21 cellular contexts compared by ENCODE assay signal in the genomic region with DNA sequence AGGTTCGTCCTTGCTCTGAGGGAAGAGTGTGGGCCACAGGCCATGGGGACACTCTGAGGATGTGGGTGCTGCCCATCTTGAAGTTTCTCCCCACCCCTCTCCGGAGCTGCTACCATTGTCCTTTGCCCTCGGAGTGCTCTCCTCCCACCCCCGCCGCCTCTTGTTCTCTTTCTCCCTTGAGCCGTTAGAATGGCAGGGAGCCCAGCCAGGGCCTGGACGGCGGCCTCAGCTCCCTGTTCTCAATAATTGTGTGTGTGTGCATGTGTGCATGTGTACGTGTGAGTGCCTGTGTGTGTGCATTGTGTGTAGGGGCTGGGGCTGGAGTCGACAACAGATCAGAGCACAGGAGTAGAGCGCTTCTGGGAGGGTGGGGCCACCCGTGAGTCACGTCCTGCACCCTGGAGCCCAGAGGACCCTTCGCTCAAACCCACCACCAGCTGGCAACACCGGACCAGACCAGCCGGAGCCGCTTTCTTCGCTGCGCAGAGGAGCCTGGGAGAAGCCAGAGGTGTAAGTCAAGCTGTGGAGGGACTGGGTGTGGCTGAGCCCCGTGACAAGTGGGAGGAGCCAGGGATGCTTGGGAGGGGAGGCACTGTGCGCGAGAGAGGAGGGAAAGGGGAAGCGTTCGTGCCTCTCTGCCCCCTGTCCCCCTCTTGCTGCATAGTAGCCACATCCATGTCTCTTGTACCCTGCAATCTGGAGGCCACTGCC. TPM values are rescaled to one million over a fixed set of nuclear protein-coding genes. Genes with fewer than 3 reads are reported as not detected.
"Had no signal": no experiment of that assay in that cellular context is flagged by ENCODE, and none has a peak within 500 bp of the region (broad histone marks: within the 10 kb centered on the region; RNA-seq: fewer than 3 reads in every experiment).

No MANE protein-coding gene starts in this region.

- H3K27ac ChIP-seq: colonic mucosa, epithelial cell of prostate, hepatocyte, skin epidermis, tibial artery had no signal

- H3K36me3 ChIP-seq: colonic mucosa, tibial artery had no signal

- DNase-seq: activated CD4-positive, alpha-beta T cell treated with anti-CD3 and anti-CD28 coated beads, Interleukin-2, amount 10 ng/mL, durations not matched to agents 24 days and 14 days; activated CD8-positive, alpha-beta memory T cell treated with anti-CD3 and anti-CD28 coated beads, Interleukin-2, amount 50 U/mL, for 4 hours; activated naive CD4-positive, alpha-beta T cell treated with anti-CD3 and anti-CD28 coated beads for 36 hours; activated T-cell treated with anti-CD3 and anti-CD28 coated beads, Interleukin-2, amount 50 U/mL, for 4 hours; central memory CD4-positive, alpha-beta T cell; colonic mucosa; endodermal cell; foreskin fibroblast; kidney; stimulated activated naive CD8-positive, alpha-beta T cell treated with anti-CD3 and anti-CD28 coated beads, Interleukin-15, Interleukin-2, amounts not matched to agents 100 U/mL and 50 U/mL, for 24 hours; T-helper 9 cell had no signal

- H3K4me1 Mint-ChIP-seq: activated CD4-positive, alpha-beta T cell treated with anti-CD3 and anti-CD28 coated beads, Interleukin-2, amount 10 ng/mL, durations not matched to agents 24 days and 14 days had no signal

- H3K4me3 Mint-ChIP-seq: activated CD4-positive, alpha-beta T cell treated with anti-CD3 and anti-CD28 coated beads, Interleukin-2, amount 10 ng/mL, durations not matched to agents 24 days and 14 days; activated naive CD4-positive, alpha-beta T cell treated with anti-CD3 and anti-CD28 coated beads for 36 hours; activated T-cell treated with anti-CD3 and anti-CD28 coated beads, Interleukin-2, amount 50 U/mL, for 4 hours; brain; endodermal cell had no signal

- H3K4me3 ChIP-seq: colonic mucosa, hepatocyte, skin epidermis, tibial artery had no signal

- H3K9me3 Mint-ChIP-seq: activated CD4-positive, alpha-beta T cell treated with anti-CD3 and anti-CD28 coated beads, Interleukin-2, amount 10 ng/mL, durations not matched to agents 24 days and 14 days; activated naive CD4-positive, alpha-beta T cell treated with anti-CD3 and anti-CD28 coated beads for 36 hours; activated T-cell treated with anti-CD3 and anti-CD28 coated beads, Interleukin-2, amount 50 U/mL, for 4 hours; brain; endodermal cell had no signal

- H3K9me3 ChIP-seq: colonic mucosa, tibial artery had no signal

- H3K27ac Mint-ChIP-seq: activated CD4-positive, alpha-beta T cell treated with anti-CD3 and anti-CD28 coated beads, Interleukin-2, amount 10 ng/mL, durations not matched to agents 24 days and 14 days; activated naive CD4-positive, alpha-beta T cell treated with anti-CD3 and anti-CD28 coated beads for 36 hours; endodermal cell; progenitor cell of endocrine pancreas had no signal

- ATAC-seq: activated T-cell treated with anti-CD3 and anti-CD28 coated beads, Interleukin-2, amount 50 U/mL, for 4 hours; left lobe of liver; stimulated activated naive CD8-positive, alpha-beta T cell treated with anti-CD3 and anti-CD28 coated beads, Interleukin-15, Interleukin-2, amounts not matched to agents 100 U/mL and 50 U/mL, for 24 hours had no signal

- H3K36me3 Mint-ChIP-seq: brain had no signal

- H3K27me3 ChIP-seq: colonic mucosa, tibial artery had no signal

- H3K4me1 ChIP-seq: colonic mucosa had no signal

RNA-seq across cellular contexts. Expression of a gene that starts 25.9 kb away (rescaled TPM):
- total RNA-seq: activated CD4-positive, alpha-beta T cell treated with anti-CD3 and anti-CD28 coated beads, Interleukin-2, amount 10 ng/mL, durations not matched to agents 24 days and 14 days; activated naive CD4-positive, alpha-beta T cell treated with anti-CD3 and anti-CD28 coated beads for 36 hours; activated T-cell treated with anti-CD3 and anti-CD28 coated beads, Interleukin-2, amount 50 U/mL, for 4 hours; endodermal cell; glomerular endothelial cell; mammary epithelial cell; myocyte had no signal
- polyA plus RNA-seq: mammary epithelial cell had no signal
